ENCODE assay signal across 14 cellular contexts in genomic region chr17:12431188-12431587, GRCh38.
DNase-seq lines count a peak whose midpoint lies in the region; ATAC-seq, FAIRE-seq and TF ChIP-seq lines count a peak whose summit lies in the region.
"Had no signal": no experiment of that assay in that cellular context is flagged by ENCODE, and none has a peak within 500 bp of the region (broad histone marks: within the 10 kb centered on the region; RNA-seq: fewer than 3 reads in every experiment).

No MANE protein-coding gene starts in this region.

- H3K27ac ChIP-seq in A549, result no peak overlapping the region
- H3K27ac ChIP-seq: 22Rv1, parathyroid adenoma had no signal

- POLR2A ChIA-PET in A549 (lab: Yijun Ruan, JAX), result no interaction called here

- no peaks in the 10 kb centered on the region for H3K4me1 ChIP-seq in A549
- H3K4me1 ChIP-seq: parathyroid adenoma had no signal

- no peak overlapping the region for H3K4me2 ChIP-seq in A549

- TF ChIP-seq CTCF in A549 (IDR thresholded peaks at IDR 0.05), result no peak

- CTCF ChIA-PET in A549 (lab: Yijun Ruan, JAX), result no interaction called here

- no peaks in the 10 kb centered on the region for H3K4me1 Mint-ChIP-seq in activated T-cell treated with anti-CD3 and anti-CD28 coated beads, Interleukin-2, amount 50 U/mL, for 24 hours (ENCODE audit: low read depth)
- H3K4me1 Mint-ChIP-seq: activated CD4-positive, alpha-beta T cell treated with anti-CD3 and anti-CD28 coated beads for 36 hours had no signal

- H3K4me3 ChIP-seq in A549, result no peak overlapping the region

- no peaks in the 10 kb centered on the region for H3K9me3 ChIP-seq in A549

- no peak for DNase-seq in A549 (ENCODE audit: low read depth in 1 of 2, low spot score in 1 of 2)
- no peak for DNase-seq in H4 (ENCODE audit: low spot score)
- DNase-seq in activated T-cell treated with anti-CD3 and anti-CD28 coated beads, Interleukin-2, amount 50 U/mL, for 24 hours, result no peak
- DNase-seq in GOT3 (lab: John Stamatoyannopoulos, UW), result no peak
- no peak for DNase-seq in foreskin melanocyte
- DNase-seq: activated CD4-positive, alpha-beta T cell treated with anti-CD3 and anti-CD28 coated beads for 36 hours; DMS79 treated with DMSO at 0.1 percent for 48 hours; NCI-H526 had no signal

- peaks cover 18% of the 10 kb centered on the region for H3K9me3 Mint-ChIP-seq in activated T-cell treated with anti-CD3 and anti-CD28 coated beads, Interleukin-2, amount 50 U/mL, for 24 hours

- no peak for ATAC-seq in A549
- ATAC-seq in GM19035 (IDR thresholded peaks at IDR 0.05; ENCODE audit: unreplicated experiment), result peak; percentile 78
- peak; percentile 83 for ATAC-seq in GM21825 (IDR thresholded peaks at IDR 0.05; ENCODE audit: unreplicated experiment)
- peak; percentile 79 for ATAC-seq in HG03175 (IDR thresholded peaks at IDR 0.05; ENCODE audit: unreplicated experiment)
- ATAC-seq: activated CD4-positive, alpha-beta T cell treated with anti-CD3 and anti-CD28 coated beads for 36 hours had no signal

- no peaks in the 10 kb centered on the region for H3K27me3 Mint-ChIP-seq in activated T-cell treated with anti-CD3 and anti-CD28 coated beads, Interleukin-2, amount 50 U/mL, for 24 hours
- H3K27me3 Mint-ChIP-seq: activated CD4-positive, alpha-beta T cell treated with anti-CD3 and anti-CD28 coated beads for 36 hours; stimulated activated naive CD8-positive, alpha-beta T cell treated with anti-CD3 and anti-CD28 coated beads, Interleukin-15, Interleukin-2, amounts not matched to agents 100 ng/mL and 50 ng/mL, for 24 hours had no signal

- no peak for TF ChIP-seq POLR2A in A549 (IDR thresholded peaks at IDR 0.05; ENCODE audit: low read length)

- FAIRE-seq in A549 (lab: Jason Lieb, UNC), result peak; percentile 28

- no peak for TF ChIP-seq RAD21 in A549 (conservative IDR thresholded peaks at IDR 0.05 in 1 of 2, IDR thresholded peaks at IDR 0.05 in 1 of 2)

- no peak overlapping the region for H3K27ac Mint-ChIP-seq in activated T-cell treated with anti-CD3 and anti-CD28 coated beads, Interleukin-2, amount 50 U/mL, for 24 hours
- H3K27ac Mint-ChIP-seq: activated CD4-positive, alpha-beta T cell treated with anti-CD3 and anti-CD28 coated beads for 36 hours; stimulated activated naive CD8-positive, alpha-beta T cell treated with anti-CD3 and anti-CD28 coated beads, Interleukin-15, Interleukin-2, amounts not matched to agents 100 ng/mL and 50 ng/mL, for 24 hours had no signal

- no peak overlapping the region for H3K4me3 Mint-ChIP-seq in activated T-cell treated with anti-CD3 and anti-CD28 coated beads, Interleukin-2, amount 50 U/mL, for 24 hours
- H3K4me3 Mint-ChIP-seq: activated CD4-positive, alpha-beta T cell treated with anti-CD3 and anti-CD28 coated beads for 36 hours; stimulated activated naive CD8-positive, alpha-beta T cell treated with anti-CD3 and anti-CD28 coated beads, Interleukin-15, Interleukin-2, amounts not matched to agents 100 ng/mL and 50 ng/mL, for 24 hours had no signal

- no peak for TF ChIP-seq EP300 in A549 (IDR thresholded peaks at IDR 0.05)

- H3K36me3 Mint-ChIP-seq in activated T-cell treated with anti-CD3 and anti-CD28 coated beads, Interleukin-2, amount 50 U/mL, for 24 hours (ENCODE audit: low read depth), result no peaks in the 10 kb centered on the region

- WGBS in A549 (ENCODE audit: missing lambda C conversion rate), result 50% methylated on average over 4 of the region's 4 CpGs

TF ChIP-seq in A549, 52 proteins besides CTCF, POLR2A, EP300 and RAD21:
- TF ChIP-seq CBX2 (IDR thresholded peaks at IDR 0.05; ENCODE audit: borderline replicate concordance, low read depth) (no peak), FOSL2 (IDR thresholded peaks at IDR 0.05) (no peak), FOSL2 (CRISPR knock-in tag; IDR thresholded peaks at IDR 0.05) (no peak), REST (IDR thresholded peaks at IDR 0.05) (no peak), MAFK (IDR thresholded peaks at IDR 0.05; ENCODE audit: partially characterized antibody) (no peak), RFX5 (IDR thresholded peaks at IDR 0.05) (no peak), HES2 (IDR thresholded peaks at IDR 0.05) (no peak), ESRRA (IDR thresholded peaks at IDR 0.05; ENCODE audit: borderline replicate concordance, low read length) (no peak), NPAS2 (CRISPR knock-in tag; IDR thresholded peaks at IDR 0.05; ENCODE audit: borderline replicate concordance) (no peak), JUN (IDR thresholded peaks at IDR 0.05) (no peak), KDM1A (IDR thresholded peaks at IDR 0.05; ENCODE audit: low read depth) (no peak), TFCP2L1 (CRISPR knock-in tag; IDR thresholded peaks at IDR 0.05) (no peak), RARB (CRISPR knock-in tag; IDR thresholded peaks at IDR 0.05) (no peak)

Comparison
In these comparisons a context has a peak if more than half of its experiments do, and no peak if none do; other contexts are left out.
1. ATAC-seq: peak in GM19035 (single experiment), GM21825 (single experiment) and HG03175 (single experiment); none in A549 (0 of 2).